ENCODE assay signal across 24 cellular contexts in genomic region chr6:18763086-18763485, GRCh38.
"Had no signal": no experiment of that assay in that cellular context is flagged by ENCODE, and none has a peak within 500 bp of the region (broad histone marks: within the 10 kb centered on the region; RNA-seq: fewer than 3 reads in every experiment).

No MANE protein-coding gene starts in this region.

- H3K9ac ChIP-seq: parathyroid adenoma had no signal

- H3K4me3 ChIP-seq: gastrocnemius medialis, heart right ventricle, lung, prostate gland, right lobe of liver, spleen, testis, tibial nerve had no signal

- H3K27me3 ChIP-seq: gastrocnemius medialis, right lobe of liver, spleen, testis, tibial nerve had no signal

- H3K79me2 ChIP-seq: parathyroid adenoma had no signal

- H3K27ac Mint-ChIP-seq: immature natural killer cell; nephron progenitor cell; stimulated activated naive B cell treated with anti-CD40 and anti-IgM and Interleukin-4, amounts not matched to agents 10 μg/mL and 1 μg/mL and 100 μg/mL, for 72 hours; stimulated activated naive CD8-positive, alpha-beta T cell treated with anti-CD3 and anti-CD28 coated beads, Interleukin-15, amount 100 ng/mL, for 72 hours had no signal

- H3K27me3 Mint-ChIP-seq: naive B cell; stimulated activated naive B cell treated with anti-CD40 and anti-IgM and Interleukin-4, amounts not matched to agents 10 μg/mL and 1 μg/mL and 100 μg/mL, for 72 hours; stimulated activated naive CD8-positive, alpha-beta T cell treated with anti-CD3 and anti-CD28 coated beads, Interleukin-15, amount 100 ng/mL, for 72 hours had no signal

- H3K9me3 ChIP-seq: gastrocnemius medialis, heart right ventricle, prostate gland, right lobe of liver, testis, tibial nerve had no signal

- H3K4me1 ChIP-seq: gastrocnemius medialis, heart right ventricle, parathyroid adenoma, prostate gland, right lobe of liver, spleen, testis, tibial nerve had no signal

- DNase-seq: effector memory CD4-positive, alpha-beta T cell; erythroblast; gastrocnemius medialis; heart right ventricle; immature natural killer cell; left colon; left ventricle myocardium superior; mesendoderm; naive B cell; nephron progenitor cell; retina; right lobe of liver; spleen; stimulated activated CD4-positive, alpha-beta T cell treated with anti-CD3 and anti-CD28 coated beads, Interleukin-15, amount 100 ng/mL, for 24 hours; stimulated activated CD4-positive, alpha-beta T cell treated with anti-CD3 and anti-CD28 coated beads, Interleukin-1b, Interleukin-23, amount 100 ng/mL, for 48 hours; stimulated activated CD4-positive, alpha-beta T cell treated with anti-CD3 and anti-CD28 coated beads, Interleukin-4, amount 100 ng/mL, for 24 hours; stimulated activated naive B cell treated with anti-CD40 and anti-IgM and Interleukin-4, amounts not matched to agents 10 μg/mL and 1 μg/mL and 100 μg/mL, for 72 hours; stimulated activated naive CD8-positive, alpha-beta T cell treated with anti-CD3 and anti-CD28 coated beads, Interleukin-15, amount 100 ng/mL, for 72 hours; testis had no signal

- H2AFZ ChIP-seq: parathyroid adenoma had no signal

- H3K36me3 ChIP-seq: gastrocnemius medialis, heart right ventricle, prostate gland, right lobe of liver, spleen, tibial nerve had no signal

- H3K4me1 Mint-ChIP-seq: immature natural killer cell; naive B cell; stimulated activated naive B cell treated with anti-CD40 and anti-IgM and Interleukin-4, amounts not matched to agents 10 μg/mL and 1 μg/mL and 100 μg/mL, for 72 hours; stimulated activated naive CD8-positive, alpha-beta T cell treated with anti-CD3 and anti-CD28 coated beads, Interleukin-15, amount 100 ng/mL, for 72 hours had no signal

- FAIRE-seq: keratinocyte had no signal

- H3K4me3 Mint-ChIP-seq: immature natural killer cell; naive B cell; nephron progenitor cell; stimulated activated naive B cell treated with anti-CD40 and anti-IgM and Interleukin-4, amounts not matched to agents 10 μg/mL and 1 μg/mL and 100 μg/mL, for 72 hours; stimulated activated naive CD8-positive, alpha-beta T cell treated with anti-CD3 and anti-CD28 coated beads, Interleukin-15, amount 100 ng/mL, for 72 hours had no signal

- H3K36me3 Mint-ChIP-seq: immature natural killer cell; naive B cell; stimulated activated naive B cell treated with anti-CD40 and anti-IgM and Interleukin-4, amounts not matched to agents 10 μg/mL and 1 μg/mL and 100 μg/mL, for 72 hours had no signal

- ATAC-seq: gastrocnemius medialis; heart right ventricle; left colon; left ventricle myocardium superior; right lobe of liver; stimulated activated naive B cell treated with anti-CD40 and anti-IgM and Interleukin-4, amounts not matched to agents 10 μg/mL and 1 μg/mL and 100 μg/mL, for 72 hours; stimulated activated naive CD8-positive, alpha-beta T cell treated with anti-CD3 and anti-CD28 coated beads, Interleukin-15, amount 100 ng/mL, for 72 hours had no signal

- H3K27ac ChIP-seq: gastrocnemius medialis, heart right ventricle, parathyroid adenoma, prostate gland, right lobe of liver, spleen, testis, tibial nerve had no signal
